11 cellular contexts compared by ENCODE assay signal in the genomic region with DNA sequence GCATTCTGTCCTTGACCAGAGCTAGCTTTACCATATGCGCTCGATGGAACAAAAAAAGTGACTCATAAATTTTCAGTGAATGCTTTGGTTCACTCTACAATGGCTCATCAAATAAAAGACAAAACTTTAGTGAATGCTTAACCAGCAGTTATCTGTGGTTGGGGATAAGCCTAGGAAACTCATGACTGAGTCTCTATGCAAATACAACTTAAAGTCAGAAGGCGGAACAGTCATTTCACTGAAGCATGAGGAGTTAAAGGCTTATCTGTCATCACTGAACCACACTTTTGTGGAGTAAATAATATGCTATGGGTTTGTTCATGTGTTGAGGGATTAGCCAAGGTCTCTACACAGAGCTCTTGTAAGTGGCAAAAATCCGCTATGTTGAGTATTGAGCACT.
DNase-seq lines count a peak whose midpoint lies in the region; ATAC-seq lines count a peak whose summit lies in the region.
"Had no signal": no experiment of that assay in that cellular context is flagged by ENCODE, and none has a peak within 500 bp of the region (broad histone marks: within the 10 kb centered on the region; RNA-seq: fewer than 3 reads in every experiment).

No MANE protein-coding gene starts in this region.

- peak; percentile 62 for ATAC-seq in GM18858 (IDR thresholded peaks at IDR 0.05; ENCODE audit: unreplicated experiment)
- ATAC-seq in HG02642 (IDR thresholded peaks at IDR 0.05; ENCODE audit: poor library complexity, unreplicated experiment): peak; percentile 73
- no peak for ATAC-seq in GM21515 (IDR thresholded peaks at IDR 0.05; ENCODE audit: unreplicated experiment)
- ATAC-seq: activated CD8-positive, alpha-beta memory T cell treated with anti-CD3 and anti-CD28 coated beads, Interleukin-2, amount 10 ng/mL, durations not matched to agents 7 days and 5 days had no signal

- peak; percentile 40 for DNase-seq in NAMALWA (ENCODE audit: low spot score)
- DNase-seq in kidney tubule cell (ENCODE audit: low spot score): peak; percentile 97
- no peak for DNase-seq in COLO668 (lab: John Stamatoyannopoulos, UW; ENCODE audit: unreplicated experiment)
- DNase-seq in NCI-H1436 (lab: John Stamatoyannopoulos, UW): no peak
- no peak for DNase-seq in nucleus accumbens (lab: John Stamatoyannopoulos, UW)
- DNase-seq: activated CD8-positive, alpha-beta memory T cell treated with anti-CD3 and anti-CD28 coated beads, Interleukin-2, amount 10 ng/mL, durations not matched to agents 7 days and 5 days; CD4-positive, CD25-positive, alpha-beta regulatory T cell; retina had no signal

Comparison
In these comparisons a context has a peak if more than half of its experiments do, and no peak if none do; other contexts are left out.
1. DNase-seq: peak in NAMALWA (single experiment) and kidney tubule cell (single experiment); none in COLO668 (single experiment), NCI-H1436 (single experiment) and nucleus accumbens (0 of 56).